In the genomic region with DNA sequence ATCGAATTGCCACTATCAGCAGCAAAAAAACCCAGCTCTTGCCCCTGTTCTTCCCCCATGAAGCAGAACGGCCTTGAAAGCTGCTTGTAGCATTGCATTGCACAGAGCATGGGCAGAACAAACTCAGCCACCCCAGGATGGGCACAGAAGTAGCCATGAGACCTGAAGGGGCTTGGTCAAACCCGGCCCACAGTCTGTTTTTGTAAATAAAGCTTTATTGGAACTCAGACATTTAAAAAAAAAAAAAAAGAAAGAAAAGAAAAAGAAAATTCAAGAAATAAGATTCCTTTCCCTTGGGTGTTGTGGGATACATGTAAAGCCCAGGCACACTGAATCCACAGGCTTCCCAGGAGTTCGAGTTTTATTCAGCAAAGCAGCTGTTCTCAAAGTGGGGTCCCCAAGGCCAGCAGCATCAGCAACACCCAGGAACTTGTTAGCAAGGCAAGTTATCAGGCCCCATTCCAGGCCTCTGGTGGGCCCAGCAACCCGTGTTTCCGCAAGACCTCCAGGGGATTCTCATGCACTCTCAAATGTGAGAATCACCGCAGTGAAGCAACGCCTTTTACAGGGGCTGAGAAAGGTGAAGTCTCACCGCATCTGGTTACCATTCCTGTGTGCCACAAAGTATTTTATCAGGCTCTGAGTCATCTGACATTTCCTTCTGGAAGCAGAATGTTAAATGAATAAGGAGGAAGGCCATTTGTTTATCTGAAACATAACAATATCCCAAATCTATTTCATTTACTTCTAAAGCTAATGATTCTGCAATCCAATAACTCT, we compare ENCODE assay signal across 1 cellular context.
TF ChIP-seq lines count a peak whose summit lies in the region.

No MANE protein-coding gene starts in this region.

TF ChIP-seq in endothelial cell of umbilical vein, 7 proteins besides CTCF, POLR2A, EP300 and RAD21 (continued from another document):
- peak; percentile 69 for TF ChIP-seq JUN (IDR thresholded peaks at IDR 0.05; ENCODE audit: borderline replicate concordance, insufficient read depth, insufficient read length, low read depth)
TF ChIP-seq in endothelial cell of umbilical vein: peak in this region for 4.
